ENCODE assay signal across 2 cellular contexts in genomic region chr19:33047422-33047821, GRCh38.
TF ChIP-seq lines count a peak whose summit lies in the region.

No MANE protein-coding gene starts in this region.

TF ChIP-seq in HCT116, 20 proteins besides CTCF, POLR2A, EP300 and RAD21 (continued from another document):
- no peak for TF ChIP-seq REST (IDR thresholded peaks at IDR 0.05; ENCODE audit: low read depth)
- TF ChIP-seq EZH2phosphoT487 (IDR thresholded peaks at IDR 0.05; ENCODE audit: borderline replicate concordance) = no peak
- peak; percentile 53; the same call in 1 of the 2 replicates for TF ChIP-seq POLR2AphosphoS5 (IDR thresholded peaks at IDR 0.05; ENCODE audit: low read depth, low read length)
- peak; percentile 70; the same call in 1 of the 2 replicates for TF ChIP-seq CBX3 (IDR thresholded peaks at IDR 0.05; ENCODE audit: low read depth)
- peak; percentile 73 for TF ChIP-seq JUND (IDR thresholded peaks at IDR 0.05)
- TF ChIP-seq SP1 (IDR thresholded peaks at IDR 0.05; ENCODE audit: low read depth) = peak; percentile 93
- peak; percentile 56; the same call in 1 of the 2 replicates for TF ChIP-seq CEBPB (IDR thresholded peaks at IDR 0.05; ENCODE audit: low read depth)
- peak; percentile 77; the same call in 1 of the 2 replicates for TF ChIP-seq SIN3A (IDR thresholded peaks at IDR 0.05; ENCODE audit: low read depth)
- no peak for TF ChIP-seq EGR1 (IDR thresholded peaks at IDR 0.05; ENCODE audit: low read depth)
- TF ChIP-seq ZBTB33 (IDR thresholded peaks at IDR 0.05; ENCODE audit: extremely low read depth, insufficient replicate concordance, low read length) = peak; percentile 29
- no peak for TF ChIP-seq ZFX (IDR thresholded peaks at IDR 0.05)

TF ChIP-seq in WTC11, 78 proteins besides CTCF, POLR2A, EP300 and RAD21 (continued from another document):
- TF ChIP-seq IRF1 (CRISPR knock-in tag; IDR thresholded peaks at IDR 0.05) (no peak), JUN (CRISPR knock-in tag; IDR thresholded peaks at IDR 0.05) (no peak), ZNF219 (CRISPR knock-in tag; IDR thresholded peaks at IDR 0.05; ENCODE audit: borderline replicate concordance) (no peak), FOXP4 (CRISPR knock-in tag; IDR thresholded peaks at IDR 0.05) (no peak), NFE2L1 (CRISPR knock-in tag; IDR thresholded peaks at IDR 0.05) (no peak), ATF2 (CRISPR knock-in tag; IDR thresholded peaks at IDR 0.05; ENCODE audit: borderline replicate concordance, low read depth) (no peak)
